In genomic region chr7:115748123-115748738, GRCh38 we compare ENCODE assay signal across 10 cellular contexts.
DNase-seq lines count a peak whose midpoint lies in the region; ATAC-seq, FAIRE-seq and TF ChIP-seq lines count a peak whose summit lies in the region.
"Had no signal": no experiment of that assay in that cellular context is flagged by ENCODE, and none has a peak within 500 bp of the region (broad histone marks: within the 10 kb centered on the region; RNA-seq: fewer than 3 reads in every experiment).

No MANE protein-coding gene starts in this region.

- no peaks in the 10 kb centered on the region for H3K79me2 ChIP-seq in keratinocyte (ENCODE audit: control insufficient read depth, insufficient read depth, low read length)

- in situ Hi-C loops in Caki2 (cut with HindIII; ENCODE audit: low pct_unique_long_range_greater_than_20kb, low sequenced_read_pairs) = no loop called here

- ATAC-seq in HG03565 (IDR thresholded peaks at IDR 0.05; ENCODE audit: unreplicated experiment) (no peak), HG02884 (IDR thresholded peaks at IDR 0.05; ENCODE audit: unreplicated experiment) (no peak)

- POLR2A ChIA-PET in HEK293T (lab: Yijun Ruan, JAX) = no interaction called here
- POLR2A ChIA-PET in RWPE1 (lab: Yijun Ruan, JAX; ENCODE audit: low non-redundant PET) = no interaction called here

- DNase-seq in Caki2 (ENCODE audit: low read depth) (peak; percentile 9), HEK293T (ENCODE audit: extremely low spot score) (peak; percentile 13), RWPE1 (ENCODE audit: low spot score) (no peak), keratinocyte (ENCODE audit: low read depth, low spot score) (no peak), cortex of kidney (lab: John Stamatoyannopoulos, UW) (no peak), kidney glomerular epithelial cell (lab: John Stamatoyannopoulos, UW) (no peak)
- DNase-seq: NCI-H2029 treated with DMSO at 0.1 percent for 48 hours, ovary had no signal

- FAIRE-seq in keratinocyte (lab: Jason Lieb, UNC) = no peak

- H3K27ac ChIP-seq in RWPE1 (no peak overlapping the region), keratinocyte (ENCODE audit: control insufficient read depth, insufficient read depth, low read length) (no peak overlapping the region)
- H3K27ac ChIP-seq: ovary had no signal

- H3K27me3 ChIP-seq in keratinocyte (ENCODE audit: control insufficient read depth, extremely low read depth, insufficient read depth, low read length) = no peaks in the 10 kb centered on the region

- H3K9ac ChIP-seq in keratinocyte (ENCODE audit: control insufficient read depth, extremely low read depth, insufficient read depth, low read length) = no peak overlapping the region

- H3K4me1 ChIP-seq in keratinocyte (ENCODE audit: control insufficient read depth, extremely low read depth, insufficient read depth, low read length) = no peaks in the 10 kb centered on the region

- H3K9me3 ChIP-seq in keratinocyte (ENCODE audit: control insufficient read depth, low read depth, low read length) = no peaks in the 10 kb centered on the region
- H3K9me3 ChIP-seq: ovary had no signal

- H3K9me1 ChIP-seq in keratinocyte (ENCODE audit: control insufficient read depth, extremely low read depth, insufficient read depth, low read length) = no peaks in the 10 kb centered on the region

- TF ChIP-seq CTCF in RWPE1 (conservative IDR thresholded peaks at IDR 0.05; ENCODE audit: low read depth) = peak; percentile 61
- TF ChIP-seq CTCF in keratinocyte (optimal IDR thresholded peaks at IDR 0.05 in 1 of 3, IDR thresholded peaks at IDR 0.05 in 1 of 3, conservative IDR thresholded peaks at IDR 0.05 in 1 of 3; ENCODE audit: extremely low read depth in 1 of 3, insufficient read depth in 2 of 3, low read length in 3 of 3) = peak; percentile 16 to 23 (median 22)

- CTCF ChIA-PET in HEK293T (lab: Yijun Ruan, JAX) (interaction anchor here (0.6 kb wide), 1 partner anchor 352 kb away, joined by 5 read pairs; no protein-coding TSS in a partner anchor), RWPE1 (lab: Yijun Ruan, JAX) (interaction anchor here (1.0 kb wide), 1 partner anchor 270 kb away, joined by 3 read pairs; no protein-coding TSS in a partner anchor)

- H3K4me2 ChIP-seq in keratinocyte (ENCODE audit: control insufficient read depth, extremely low read depth, insufficient read depth, low read depth, low read length) = no peak overlapping the region

- H2AFZ ChIP-seq in keratinocyte (ENCODE audit: control insufficient read depth, low read length) = no peak overlapping the region

- H4K20me1 ChIP-seq in keratinocyte (ENCODE audit: control insufficient read depth, extremely low read depth, insufficient read depth, low read length) = no peaks in the 10 kb centered on the region

- dilution Hi-C loops in keratinocyte (cut with MboI; ENCODE audit: extremely low pct_ligation_motif_present, low sequenced_read_pairs) = no loop called here

- H3K4me3 ChIP-seq in keratinocyte (ENCODE audit: control insufficient read depth in 2 of 3, extremely low read depth in 1 of 3, insufficient read depth in 2 of 3, low read depth in 1 of 3, low read length in 3 of 3) = no peak overlapping the region
- H3K4me3 ChIP-seq: ovary had no signal

- H3K36me3 ChIP-seq in keratinocyte (ENCODE audit: control insufficient read depth in 2 of 2, extremely low read depth in 1 of 2, insufficient read depth in 2 of 2, low read length in 2 of 2) = no peaks in the 10 kb centered on the region
- H3K36me3 ChIP-seq: ovary had no signal

TF ChIP-seq in HEK293T, 16 proteins besides CTCF, POLR2A, EP300 and RAD21:
- TF ChIP-seq SP1 (IDR thresholded peaks at IDR 0.05) = no peak
- TF ChIP-seq L3MBTL2 (conservative IDR thresholded peaks at IDR 0.05) = no peak
- no peak for TF ChIP-seq BHLHE40 (IDR thresholded peaks at IDR 0.05; ENCODE audit: borderline replicate concordance)
- TF ChIP-seq SUZ12 (IDR thresholded peaks at IDR 0.05) = no peak

Comparison
In these comparisons a context has a peak if more than half of its experiments do, and no peak if none do; other contexts are left out.
1. DNase-seq: peak in Caki2 (single experiment) and HEK293T (single experiment); none in RWPE1 (single experiment), keratinocyte (single experiment), cortex of kidney (single experiment) and kidney glomerular epithelial cell (single experiment).